Comparison of ENCODE assay signal across 22 cellular contexts in the genomic region with DNA sequence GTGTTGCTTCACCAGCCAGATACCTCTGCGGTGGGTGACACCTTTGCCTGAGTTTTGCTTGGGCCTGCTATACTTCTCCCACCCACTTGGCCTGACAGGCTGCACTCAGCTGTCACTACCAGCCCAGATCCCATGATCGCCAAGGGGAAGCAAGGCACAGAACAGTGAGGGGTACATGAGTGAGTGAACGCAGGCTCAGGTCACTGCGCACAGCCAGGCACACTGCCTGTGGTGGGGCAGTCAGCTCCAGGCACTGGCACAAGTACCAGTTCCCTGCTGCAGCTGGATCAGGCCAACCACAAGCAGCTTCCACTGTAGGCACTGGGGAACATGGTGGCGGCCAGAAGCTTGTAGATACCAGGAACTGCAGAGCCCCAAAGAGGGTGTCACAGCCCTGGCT.
"Had no signal": no experiment of that assay in that cellular context is flagged by ENCODE, and none has a peak within 500 bp of the region (broad histone marks: within the 10 kb centered on the region; RNA-seq: fewer than 3 reads in every experiment).

No MANE protein-coding gene starts in this region.

- H3K27me3 ChIP-seq: SJSA1 had no signal

- DNase-seq: IMR-90, Karpas-422, KG1, MM.1S, NCI-H1092 treated with DMSO at 0.1 percent for 48 hours, NCI-H1436, NCI-H187, NCI-H2029, NCI-H2081 treated with DMSO at 0.1 percent for 48 hours, NCI-H2171, NCI-H226, NCI-H446, NCI-H510A, NCI-H524 treated with DMSO at 0.1 percent for 48 hours, NCI-H69, NCI-H774, Right ventricle myocardium superior, RPMI8226, SIG-M5 had no signal

- ATAC-seq: HepG2 had no signal

- H3K9me3 ChIP-seq: SJSA1 had no signal

- H3K36me3 ChIP-seq: SJSA1 had no signal

- H3K4me3 ChIP-seq: SJSA1, SK-N-MC had no signal

- H3K27ac ChIP-seq: SJSA1, SK-N-MC had no signal
